Comparison of ENCODE assay signal across 1 cellular context in the genomic region with DNA sequence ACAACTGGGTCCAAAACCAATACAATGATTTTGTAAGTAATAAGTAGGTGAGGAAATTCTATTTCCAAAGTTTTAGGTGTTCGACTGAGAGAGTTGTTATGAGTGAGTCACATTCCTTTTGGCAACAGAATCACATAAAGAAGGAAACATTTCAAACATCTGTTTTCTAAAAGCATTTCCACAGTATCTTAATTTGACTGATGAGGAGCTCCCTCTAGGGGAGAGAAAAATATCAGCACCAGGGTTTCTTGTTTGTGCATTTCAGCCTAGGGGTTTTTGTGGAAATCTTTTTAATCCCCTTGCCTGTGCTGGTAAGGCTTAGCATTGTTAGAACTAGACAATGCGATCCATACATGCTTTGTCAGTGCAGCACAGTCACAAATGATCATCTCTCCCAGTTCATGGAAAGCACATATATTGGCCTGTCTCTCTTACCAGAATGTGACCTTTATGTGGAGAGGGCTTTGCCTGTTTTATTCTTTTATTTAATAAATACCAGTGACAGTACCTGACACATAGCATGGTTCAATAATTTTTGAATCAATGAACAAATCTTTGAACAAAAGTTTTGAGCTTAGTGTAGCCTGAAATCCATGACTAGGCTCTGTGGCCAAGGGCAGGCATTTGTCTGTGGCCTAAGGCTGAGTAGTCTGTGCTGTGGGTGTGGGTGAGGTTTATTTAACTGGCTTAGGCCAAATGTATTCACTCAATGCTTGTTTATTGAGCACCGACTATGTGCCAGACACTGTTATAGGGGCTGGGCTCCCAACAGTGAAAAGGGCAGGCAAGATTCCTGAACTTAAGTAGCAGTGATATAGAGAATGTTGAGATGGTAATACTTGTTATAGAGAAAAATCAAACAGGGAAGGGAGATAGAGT.
TF ChIP-seq lines count a peak whose summit lies in the region.

No MANE protein-coding gene starts in this region.

TF ChIP-seq in HCT116, 20 proteins besides CTCF, POLR2A, EP300 and RAD21 (continued from another document):
- TF ChIP-seq ZNF274 (IDR thresholded peaks at IDR 0.05; ENCODE audit: low read depth, low read length) (no peak), EZH2 (IDR thresholded peaks at IDR 0.05) (no peak), EGR1 (IDR thresholded peaks at IDR 0.05; ENCODE audit: low read depth) (no peak), ZFX (IDR thresholded peaks at IDR 0.05) (no peak), FOSL1 (IDR thresholded peaks at IDR 0.05; ENCODE audit: low read depth) (no peak), JUND (IDR thresholded peaks at IDR 0.05) (no peak)
- TF ChIP-seq, protein P1, sequence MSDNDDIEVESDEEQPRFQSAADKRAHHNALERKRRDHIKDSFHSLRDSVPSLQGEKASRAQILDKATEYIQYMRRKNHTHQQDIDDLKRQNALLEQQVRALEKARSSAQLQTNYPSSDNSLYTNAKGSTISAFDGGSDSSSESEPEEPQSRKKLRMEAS (IDR thresholded peaks at IDR 0.05): no peak
- TF ChIP-seq, protein P2, sequence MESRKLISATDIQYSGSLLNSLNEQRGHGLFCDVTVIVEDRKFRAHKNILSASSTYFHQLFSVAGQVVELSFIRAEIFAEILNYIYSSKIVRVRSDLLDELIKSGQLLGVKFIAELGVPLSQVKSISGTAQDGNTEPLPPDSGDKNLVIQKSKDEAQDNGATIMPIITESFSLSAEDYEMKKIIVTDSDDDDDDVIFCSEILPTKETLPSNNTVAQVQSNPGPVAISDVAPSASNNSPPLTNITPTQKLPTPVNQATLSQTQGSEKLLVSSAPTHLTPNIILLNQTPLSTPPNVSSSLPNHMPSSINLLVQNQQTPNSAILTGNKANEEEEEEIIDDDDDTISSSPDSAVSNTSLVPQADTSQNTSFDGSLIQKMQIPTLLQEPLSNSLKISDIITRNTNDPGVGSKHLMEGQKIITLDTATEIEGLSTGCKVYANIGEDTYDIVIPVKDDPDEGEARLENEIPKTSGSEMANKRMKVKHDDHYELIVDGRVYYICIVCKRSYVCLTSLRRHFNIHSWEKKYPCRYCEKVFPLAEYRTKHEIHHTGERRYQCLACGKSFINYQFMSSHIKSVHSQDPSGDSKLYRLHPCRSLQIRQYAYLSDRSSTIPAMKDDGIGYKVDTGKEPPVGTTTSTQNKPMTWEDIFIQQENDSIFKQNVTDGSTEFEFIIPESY (IDR thresholded peaks at IDR 0.05; ENCODE audit: extremely low read depth, insufficient replicate concordance, low read length): no peak
- TF ChIP-seq, protein P3, sequence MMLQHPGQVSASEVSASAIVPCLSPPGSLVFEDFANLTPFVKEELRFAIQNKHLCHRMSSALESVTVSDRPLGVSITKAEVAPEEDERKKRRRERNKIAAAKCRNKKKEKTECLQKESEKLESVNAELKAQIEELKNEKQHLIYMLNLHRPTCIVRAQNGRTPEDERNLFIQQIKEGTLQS (IDR thresholded peaks at IDR 0.05): no peak
